8 cellular contexts compared by ENCODE assay signal in genomic region chr1:28962114-28962831, GRCh38. TPM values are rescaled to one million over a fixed set of nuclear protein-coding genes. Genes with fewer than 3 reads are reported as not detected.
DNase-seq lines count a peak whose midpoint lies in the region; ATAC-seq and TF ChIP-seq lines count a peak whose summit lies in the region.
"Not testable (repeated sequence)": the region's sequence is repeated elsewhere in the genome, so short reads cannot be mapped to it uniquely, and the experiment has no call there.

No MANE protein-coding gene starts in this region.

- H3K27me3 Mint-ChIP-seq in CD8-positive, alpha-beta memory T cell; activated CD4-positive, alpha-beta T cell treated with anti-CD3 and anti-CD28 coated beads, Interleukin-2, amount 10 ng/mL, durations not matched to agents 24 days and 14 days; activated T-cell treated with anti-CD3 and anti-CD28 coated beads, Interleukin-2, amount 50 U/mL, for 4 hours (ENCODE audit: low read depth); activated naive CD8-positive, alpha-beta T cell treated with anti-CD3 and anti-CD28 coated beads for 36 hours; nephron progenitor cell (ENCODE audit: low read depth, poor library complexity); stimulated activated naive CD8-positive, alpha-beta T cell treated with anti-CD3 and anti-CD28 coated beads, Interleukin-15, Interleukin-2, amounts not matched to agents 100 ng/mL and 50 ng/mL, for 24 hours: not testable (repeated sequence)

- H3K9me3 ChIP-seq in CD8-positive, alpha-beta memory T cell (ENCODE audit: low read length): not testable (repeated sequence)

- H3K27me3 ChIP-seq in CD8-positive, alpha-beta memory T cell (ENCODE audit: insufficient read depth, low read length, poor library complexity, severe bottlenecking): not testable (repeated sequence)

- H3K4me3 Mint-ChIP-seq in CD8-positive, alpha-beta memory T cell: peak overlapping the region in 6 of 7 donors; percentile 29 to 49 (median 41)
- H3K4me3 Mint-ChIP-seq in activated CD4-positive, alpha-beta T cell treated with anti-CD3 and anti-CD28 coated beads, Interleukin-2, amount 10 ng/mL, durations not matched to agents 24 days and 14 days; activated naive CD8-positive, alpha-beta T cell treated with anti-CD3 and anti-CD28 coated beads for 36 hours; nephron progenitor cell: not testable (repeated sequence)
- H3K4me3 Mint-ChIP-seq in activated T-cell treated with anti-CD3 and anti-CD28 coated beads, Interleukin-2, amount 50 U/mL, for 4 hours: peak overlapping the region; percentile 56
- peak overlapping the region; percentile 5 for H3K4me3 Mint-ChIP-seq in stimulated activated naive CD8-positive, alpha-beta T cell treated with anti-CD3 and anti-CD28 coated beads, Interleukin-15, Interleukin-2, amounts not matched to agents 100 ng/mL and 50 ng/mL, for 24 hours

- POLR2A ChIA-PET in CD8-positive, alpha-beta memory T cell (lab: Charles Lee): not testable (repeated sequence)

- not testable (repeated sequence) for H3K36me3 Mint-ChIP-seq in CD8-positive, alpha-beta memory T cell; activated T-cell treated with anti-CD3 and anti-CD28 coated beads, Interleukin-2, amount 50 U/mL, for 4 hours (ENCODE audit: insufficient read depth); activated naive CD8-positive, alpha-beta T cell treated with anti-CD3 and anti-CD28 coated beads for 36 hours; nephron progenitor cell (ENCODE audit: low read depth); stimulated activated naive CD8-positive, alpha-beta T cell treated with anti-CD3 and anti-CD28 coated beads, Interleukin-15, Interleukin-2, amounts not matched to agents 100 ng/mL and 50 ng/mL, for 24 hours (ENCODE audit: low read depth)
- peaks cover 12% of the 10 kb centered on the region for H3K36me3 Mint-ChIP-seq in activated CD4-positive, alpha-beta T cell treated with anti-CD3 and anti-CD28 coated beads, Interleukin-2, amount 10 ng/mL, durations not matched to agents 24 days and 14 days (ENCODE audit: low read depth)

- not testable (repeated sequence) for H3K9me3 Mint-ChIP-seq in CD8-positive, alpha-beta memory T cell; activated CD4-positive, alpha-beta T cell treated with anti-CD3 and anti-CD28 coated beads, Interleukin-2, amount 10 ng/mL, durations not matched to agents 24 days and 14 days; activated T-cell treated with anti-CD3 and anti-CD28 coated beads, Interleukin-2, amount 50 U/mL, for 4 hours; activated naive CD8-positive, alpha-beta T cell treated with anti-CD3 and anti-CD28 coated beads for 36 hours; nephron progenitor cell; stimulated activated naive CD8-positive, alpha-beta T cell treated with anti-CD3 and anti-CD28 coated beads, Interleukin-15, Interleukin-2, amounts not matched to agents 100 ng/mL and 50 ng/mL, for 24 hours

- peaks cover 57 to 91% (median 76%) of the 10 kb centered on the region in 3 donors for H3K4me1 Mint-ChIP-seq in CD8-positive, alpha-beta memory T cell
- H3K4me1 Mint-ChIP-seq in activated CD4-positive, alpha-beta T cell treated with anti-CD3 and anti-CD28 coated beads, Interleukin-2, amount 10 ng/mL, durations not matched to agents 24 days and 14 days: peaks cover 32% of the 10 kb centered on the region
- peaks cover 66% of the 10 kb centered on the region for H3K4me1 Mint-ChIP-seq in activated T-cell treated with anti-CD3 and anti-CD28 coated beads, Interleukin-2, amount 50 U/mL, for 4 hours (ENCODE audit: low read depth)
- H3K4me1 Mint-ChIP-seq in activated naive CD8-positive, alpha-beta T cell treated with anti-CD3 and anti-CD28 coated beads for 36 hours: peaks cover 58% of the 10 kb centered on the region
- peaks cover 22% of the 10 kb centered on the region for H3K4me1 Mint-ChIP-seq in nephron progenitor cell
- H3K4me1 Mint-ChIP-seq in stimulated activated naive CD8-positive, alpha-beta T cell treated with anti-CD3 and anti-CD28 coated beads, Interleukin-15, Interleukin-2, amounts not matched to agents 100 ng/mL and 50 ng/mL, for 24 hours (ENCODE audit: low read depth): peaks cover 68% of the 10 kb centered on the region

- H3K4me3 ChIP-seq in CD8-positive, alpha-beta memory T cell (ENCODE audit: low read length): not testable (repeated sequence)

- CTCF ChIA-PET in CD8-positive, alpha-beta memory T cell (lab: Charles Lee): interaction anchor here (1.2 kb wide), 1 partner anchor 95 kb away, joined by 3 read pairs; no protein-coding TSS in a partner anchor

- H3K36me3 ChIP-seq in CD8-positive, alpha-beta memory T cell (ENCODE audit: insufficient read depth, low read length): not testable (repeated sequence)

- H3K4me1 ChIP-seq in CD8-positive, alpha-beta memory T cell (ENCODE audit: insufficient read depth, low read length): peaks cover 48% of the 10 kb centered on the region

- DNase-seq in CD8-positive, alpha-beta memory T cell; activated CD4-positive, alpha-beta T cell treated with anti-CD3 and anti-CD28 coated beads, Interleukin-2, amount 10 ng/mL, durations not matched to agents 24 days and 14 days; activated T-cell treated with anti-CD3 and anti-CD28 coated beads, Interleukin-2, amount 50 U/mL, for 4 hours; nephron progenitor cell: not testable (repeated sequence)
- peak; percentile 26 for DNase-seq in activated naive CD8-positive, alpha-beta T cell treated with anti-CD3 and anti-CD28 coated beads for 36 hours
- peak; percentile 63 for DNase-seq in stimulated activated CD4-positive, alpha-beta T cell treated with anti-CD3 and anti-CD28 coated beads, Interleukin-4, amount 100 ng/mL, for 24 hours

- not testable (repeated sequence) for H3K27ac ChIP-seq in CD8-positive, alpha-beta memory T cell (ENCODE audit: low read depth, low read length)

- TF ChIP-seq CTCF in nephron progenitor cell (IDR thresholded peaks at IDR 0.05): not testable (repeated sequence)

- peak overlapping the region in 6 of 8 donors; percentile 42 to 72 (median 62) for H3K27ac Mint-ChIP-seq in CD8-positive, alpha-beta memory T cell
- H3K27ac Mint-ChIP-seq in activated CD4-positive, alpha-beta T cell treated with anti-CD3 and anti-CD28 coated beads, Interleukin-2, amount 10 ng/mL, durations not matched to agents 24 days and 14 days: peak overlapping the region; percentile 51
- H3K27ac Mint-ChIP-seq in activated naive CD8-positive, alpha-beta T cell treated with anti-CD3 and anti-CD28 coated beads for 36 hours: not testable (repeated sequence)
- peak overlapping the region; percentile 27 for H3K27ac Mint-ChIP-seq in nephron progenitor cell
- peak overlapping the region; percentile 65 for H3K27ac Mint-ChIP-seq in stimulated activated naive CD8-positive, alpha-beta T cell treated with anti-CD3 and anti-CD28 coated beads, Interleukin-15, Interleukin-2, amounts not matched to agents 100 ng/mL and 50 ng/mL, for 24 hours

- intact Hi-C loops in activated CD4-positive, alpha-beta T cell treated with anti-CD3 and anti-CD28 coated beads, Interleukin-2, amount 10 ng/mL, durations not matched to agents 24 days and 14 days (cut with micrococcal nuclease): loop anchor here (1.0 to 2.0 kb wide), 4 partner anchors 10 to 77 kb away; no protein-coding TSS in a partner anchor

- ATAC-seq in HG02870 (IDR thresholded peaks at IDR 0.05; ENCODE audit: unreplicated experiment): peak; percentile 53
- ATAC-seq in activated T-cell treated with anti-CD3 and anti-CD28 coated beads, Interleukin-2, amount 50 U/mL, for 4 hours: peak; percentile 88 to 89

RNA-seq across cellular contexts. Expression of gene EPB41, which starts 47.9 kb away (rescaled TPM):
- 10 to 100 TPM; 89.9 to 93.6 TPM for total RNA-seq in CD8-positive, alpha-beta memory T cell
- polyA plus RNA-seq in CD8-positive, alpha-beta memory T cell: 96.2 TPM
- 79.1 and 79.7 TPM in 2 replicates for total RNA-seq in activated CD4-positive, alpha-beta T cell treated with anti-CD3 and anti-CD28 coated beads, Interleukin-2, amount 10 ng/mL, durations not matched to agents 24 days and 14 days
- 10 to 100 TPM; 64.3 to 66.3 (median 65.8) TPM for total RNA-seq in activated T-cell treated with anti-CD3 and anti-CD28 coated beads, Interleukin-2, amount 50 U/mL, for 4 hours
- total RNA-seq in activated naive CD8-positive, alpha-beta T cell treated with anti-CD3 and anti-CD28 coated beads for 36 hours: 10 to 100 TPM; 77.1 to 86.7 TPM
